ENCODE assay signal across 10 cellular contexts in genomic region chr17:40071720-40072480, GRCh38. TPM values are rescaled to one million over a fixed set of nuclear protein-coding genes. Genes with fewer than 3 reads are reported as not detected.
DNase-seq lines count a peak whose midpoint lies in the region; ATAC-seq and TF ChIP-seq lines count a peak whose summit lies in the region.
"Had no signal": no experiment of that assay in that cellular context is flagged by ENCODE, and none has a peak within 500 bp of the region (broad histone marks: within the 10 kb centered on the region; RNA-seq: fewer than 3 reads in every experiment).

No MANE protein-coding gene starts in this region.

- H3K79me2 ChIP-seq in SK-N-SH (ENCODE audit: insufficient read depth) (peaks cover 40% of the 10 kb centered on the region; the same call in 1 of the 2 replicates), MM.1S (ENCODE audit: low read length) (no peaks in the 10 kb centered on the region)

- POLR2A ChIA-PET in activated CD8-positive, alpha-beta T cell treated with anti-CD3 and anti-CD28 coated beads for 36 hours (lab: Charles Lee) = interaction anchor here (1.0 to 1.1 kb wide), 2 partner anchors 14 to 31 kb away, joined by 3 read pairs; no protein-coding TSS in a partner anchor
- POLR2A ChIA-PET in activated CD8-positive, alpha-beta T cell treated with anti-CD3 and anti-CD28 coated beads, Interleukin-2, amount 10 ng/mL, durations not matched to agents 7 days and 5 days (lab: Charles Lee) = no interaction called here
- POLR2A ChIA-PET in SK-N-SH (lab: Yijun Ruan, JAX) = no interaction called here

- H2AFZ ChIP-seq in SK-N-SH (ENCODE audit: low read depth) = no peak overlapping the region
- no peak overlapping the region for H2AFZ ChIP-seq in MM.1S (ENCODE audit: low read length)

- H3K4me1 ChIP-seq in SK-N-SH (ENCODE audit: control insufficient read depth in 1 of 2, insufficient read depth in 2 of 2, low read depth in 1 of 2, low read length in 1 of 2) (peaks cover 57 to 83% of the 10 kb centered on the region in 2 experiments; a peak in 3 of 4 replicates), heart left ventricle (peaks cover 46 to 100% (median 95%) of the 10 kb centered on the region in 12 donors), MM.1S (ENCODE audit: low read length) (peaks cover 24% of the 10 kb centered on the region)

- H3K9me3 ChIP-seq in SK-N-SH = no peaks in the 10 kb centered on the region
- no peaks in the 10 kb centered on the region for H3K9me3 ChIP-seq in heart left ventricle
- H3K9me3 ChIP-seq in MM.1S (replicated peaks; ENCODE audit: insufficient read depth, low read length) = no peaks in the 10 kb centered on the region

- TF ChIP-seq RAD21 in SK-N-SH (IDR thresholded peaks at IDR 0.05; ENCODE audit: low read length) = no peak

- H3K9me3 Mint-ChIP-seq in activated CD8-positive, alpha-beta T cell treated with anti-CD3 and anti-CD28 coated beads for 36 hours = no peaks in the 10 kb centered on the region
- H3K9me3 Mint-ChIP-seq in activated CD8-positive, alpha-beta T cell treated with anti-CD3 and anti-CD28 coated beads, Interleukin-2, amount 10 ng/mL, durations not matched to agents 7 days and 5 days (ENCODE audit: insufficient read depth) = no peaks in the 10 kb centered on the region

- CTCF ChIA-PET in activated CD8-positive, alpha-beta T cell treated with anti-CD3 and anti-CD28 coated beads for 36 hours (lab: Charles Lee) = interaction anchor here (0.8 to 6.9 kb wide), 4 partner anchors 10 to 14 kb away, joined by 3 to 168 read pairs (median 14); partner anchors contain the start of gene THRA
- CTCF ChIA-PET in activated CD8-positive, alpha-beta T cell treated with anti-CD3 and anti-CD28 coated beads, Interleukin-2, amount 10 ng/mL, durations not matched to agents 7 days and 5 days (lab: Charles Lee) = interaction anchor here (1.2 kb wide), 1 partner anchor 10 kb away, joined by 3 read pairs; no protein-coding TSS in a partner anchor
- CTCF ChIA-PET in SK-N-SH (lab: Yijun Ruan, JAX) = interaction anchor here (1.2 to 9.3 kb wide), 9 partner anchors 8 to 369 kb away, joined by 3 to 160 read pairs (median 3); partner anchors contain the start of gene THRA

- H3K4me3 Mint-ChIP-seq in activated CD8-positive, alpha-beta T cell treated with anti-CD3 and anti-CD28 coated beads for 36 hours = no peak overlapping the region
- no peak overlapping the region for H3K4me3 Mint-ChIP-seq in activated CD8-positive, alpha-beta T cell treated with anti-CD3 and anti-CD28 coated beads, Interleukin-2, amount 10 ng/mL, durations not matched to agents 7 days and 5 days

- WGBS in SK-N-SH (ENCODE audit: low lambda C conversion rate) = 23% methylated on average over 6 of the region's 12 CpGs
- WGBS in heart left ventricle, 4 donors = 8 to 28% (median 25%) methylated on average over 5 to 12 of the region's 12 CpGs

- H3K27ac Mint-ChIP-seq in activated CD8-positive, alpha-beta T cell treated with anti-CD3 and anti-CD28 coated beads for 36 hours = peak overlapping the region; percentile 42
- H3K27ac Mint-ChIP-seq in activated CD8-positive, alpha-beta T cell treated with anti-CD3 and anti-CD28 coated beads, Interleukin-2, amount 10 ng/mL, durations not matched to agents 7 days and 5 days = no peak overlapping the region

- no peak for TF ChIP-seq POLR2A in heart left ventricle (IDR thresholded peaks at IDR 0.05)

- H3K36me3 ChIP-seq in SK-N-SH (replicated peaks in 1 of 2; ENCODE audit: control insufficient read depth in 1 of 2, insufficient read depth in 2 of 2, low read length in 1 of 2) (no peaks in the 10 kb centered on the region), heart left ventricle (peaks cover 0 to 19% (median 9%) of the 10 kb centered on the region in 9 donors), MM.1S (replicated peaks; ENCODE audit: insufficient read depth, low read length) (no peaks in the 10 kb centered on the region)

- H3K27me3 Mint-ChIP-seq in activated CD8-positive, alpha-beta T cell treated with anti-CD3 and anti-CD28 coated beads for 36 hours = no peaks in the 10 kb centered on the region
- no peaks in the 10 kb centered on the region for H3K27me3 Mint-ChIP-seq in activated CD8-positive, alpha-beta T cell treated with anti-CD3 and anti-CD28 coated beads, Interleukin-2, amount 10 ng/mL, durations not matched to agents 7 days and 5 days (ENCODE audit: low read depth)

- H3K27ac ChIP-seq in SK-N-SH (ENCODE audit: low read depth in 2 of 2, low read length in 1 of 2) = peak overlapping the region; percentile 51 to 93
- peak overlapping the region; percentile 79 to 100 (median 95) for H3K27ac ChIP-seq in heart left ventricle
- H3K27ac ChIP-seq in MM.1S (ENCODE audit: low read length) = no peak overlapping the region

- no peak overlapping the region for H3K9ac ChIP-seq in SK-N-SH
- H3K9ac ChIP-seq in MM.1S (ENCODE audit: low read length) = no peak overlapping the region

- H3K27me3 ChIP-seq in SK-N-SH (ENCODE audit: insufficient read depth) (no peaks in the 10 kb centered on the region), heart left ventricle (no peaks in the 10 kb centered on the region), MM.1S (replicated peaks; ENCODE audit: insufficient read depth, low read length) (no peaks in the 10 kb centered on the region)

- no peak for TF ChIP-seq EP300 in SK-N-SH (IDR thresholded peaks at IDR 0.05; ENCODE audit: borderline replicate concordance in 1 of 2, low read depth in 1 of 2, low read length in 1 of 2)

- H3K4me3 ChIP-seq in SK-N-SH (ENCODE audit: low read depth in 2 of 2, low read length in 1 of 2) (no peak overlapping the region), heart left ventricle (peak overlapping the region in 10 of 12 donors; percentile 5 to 54 (median 34)), MM.1S (ENCODE audit: low read length) (no peak overlapping the region)

- H3K36me3 Mint-ChIP-seq in activated CD8-positive, alpha-beta T cell treated with anti-CD3 and anti-CD28 coated beads for 36 hours (ENCODE audit: low read depth) = no peaks in the 10 kb centered on the region
- H3K36me3 Mint-ChIP-seq in activated CD8-positive, alpha-beta T cell treated with anti-CD3 and anti-CD28 coated beads, Interleukin-2, amount 10 ng/mL, durations not matched to agents 7 days and 5 days (ENCODE audit: low read depth) = no peaks in the 10 kb centered on the region

- H3K4me1 Mint-ChIP-seq in activated CD8-positive, alpha-beta T cell treated with anti-CD3 and anti-CD28 coated beads for 36 hours (ENCODE audit: low read depth) = peaks cover 67% of the 10 kb centered on the region
- H3K4me1 Mint-ChIP-seq in activated CD8-positive, alpha-beta T cell treated with anti-CD3 and anti-CD28 coated beads, Interleukin-2, amount 10 ng/mL, durations not matched to agents 7 days and 5 days (ENCODE audit: low read depth) = peaks cover 48% of the 10 kb centered on the region

- H3K4me2 ChIP-seq in SK-N-SH (peak overlapping the region; percentile 76; the same call in 1 of the 2 replicates), MM.1S (ENCODE audit: low read depth, low read length) (no peak overlapping the region)

- no peak for DNase-seq in activated CD8-positive, alpha-beta T cell treated with anti-CD3 and anti-CD28 coated beads for 36 hours
- DNase-seq in activated CD8-positive, alpha-beta T cell treated with anti-CD3 and anti-CD28 coated beads, Interleukin-2, amount 10 ng/mL, durations not matched to agents 7 days and 5 days = no peak
- peak; percentile 79 for DNase-seq in SK-N-SH
- peak; percentile 68 to 90 (median 83) for DNase-seq in heart left ventricle
- peak; percentile 88 for DNase-seq in sciatic nerve (ENCODE audit: low spot score)
- DNase-seq in MM.1S = no peak

- TF ChIP-seq CTCF in activated CD8-positive, alpha-beta T cell treated with anti-CD3 and anti-CD28 coated beads for 36 hours (IDR thresholded peaks at IDR 0.05) = no peak
- TF ChIP-seq CTCF in SK-N-SH (IDR thresholded peaks at IDR 0.05) = no peak
- TF ChIP-seq CTCF in heart left ventricle (IDR thresholded peaks at IDR 0.05) = no peak
- TF ChIP-seq CTCF in MM.1S (IDR thresholded peaks at IDR 0.05; ENCODE audit: low read length) = no peak

- ATAC-seq in activated CD8-positive, alpha-beta T cell treated with anti-CD3 and anti-CD28 coated beads for 36 hours = no peak
- no peak for ATAC-seq in activated CD8-positive, alpha-beta T cell treated with anti-CD3 and anti-CD28 coated beads, Interleukin-2, amount 10 ng/mL, durations not matched to agents 7 days and 5 days
- ATAC-seq in heart left ventricle (peak; percentile 33 to 57 (median 46)), sciatic nerve (peak; percentile 7), HG03045 (IDR thresholded peaks at IDR 0.05; ENCODE audit: unreplicated experiment) (no peak), HG02610 (IDR thresholded peaks at IDR 0.05; ENCODE audit: unreplicated experiment) (no peak)

- H4K20me1 ChIP-seq in SK-N-SH (ENCODE audit: insufficient read depth) = 0 out of 2 replicates have a peak, but pooled peaks cover 3% of the 10 kb centered on the region
- no peaks in the 10 kb centered on the region for H4K20me1 ChIP-seq in MM.1S (ENCODE audit: insufficient read depth, low read length)

- H3F3A ChIP-seq in SK-N-SH (replicated peaks; ENCODE audit: insufficient read depth) (peaks cover 14% of the 10 kb centered on the region), MM.1S (ENCODE audit: insufficient read depth, low read length) (peaks cover 5% of the 10 kb centered on the region; the same call in 1 of the 2 replicates)

- intact Hi-C loops in activated CD8-positive, alpha-beta T cell treated with anti-CD3 and anti-CD28 coated beads for 36 hours (cut with micrococcal nuclease) = no loop called here
- intact Hi-C loops in heart left ventricle (cut with DNase I) = no loop called here
- intact Hi-C loops in sciatic nerve (cut with DNase I) = no loop called here

- no peaks in the 10 kb centered on the region for H3K9me2 ChIP-seq in SK-N-SH
- H3K9me2 ChIP-seq in MM.1S (replicated peaks; ENCODE audit: insufficient read depth, low read length) = no peaks in the 10 kb centered on the region

RNA-seq across cellular contexts. Expression of gene THRA, which starts 9.1 kb away (rescaled TPM):
- total RNA-seq in activated CD8-positive, alpha-beta T cell treated with anti-CD3 and anti-CD28 coated beads for 36 hours = 10 to 100 TPM; 11.1 to 13.8 TPM
- 1 to 10 TPM; 8.7 to 9.7 TPM for total RNA-seq in activated CD8-positive, alpha-beta T cell treated with anti-CD3 and anti-CD28 coated beads, Interleukin-2, amount 10 ng/mL, durations not matched to agents 7 days and 5 days
- polyA plus RNA-seq in SK-N-SH (2012; rRNA removed) (20.1 and 23.1 TPM in 2 replicates), heart left ventricle (10 to 100 TPM; 50.6 to 56.2 TPM)
- polyA plus RNA-seq in SK-N-SH (2012; cell fraction: cytosol; rRNA removed) = 13.0 and 18.1 TPM in 2 replicates
- 13.7 and 14.4 TPM in 2 replicates for polyA plus RNA-seq in SK-N-SH (2012; cell fraction: nucleus; rRNA removed)
- total RNA-seq in heart left ventricle (100 to 1,000 TPM in 1 of 9 donors, 10 to 100 TPM in 8; 63.2 to 105 (median 73.2) TPM), sciatic nerve (72.0 TPM)

RNA-seq across cellular contexts. Expression of gene MED24, which starts 17.7 kb away (rescaled TPM):
- total RNA-seq in activated CD8-positive, alpha-beta T cell treated with anti-CD3 and anti-CD28 coated beads for 36 hours = 10 to 100 TPM; 90.2 to 96.4 TPM
- total RNA-seq in activated CD8-positive, alpha-beta T cell treated with anti-CD3 and anti-CD28 coated beads, Interleukin-2, amount 10 ng/mL, durations not matched to agents 7 days and 5 days = 10 to 100 TPM; 93.4 to 96.7 TPM
- polyA plus RNA-seq in SK-N-SH (2012; rRNA removed) (62.8 and 64.5 TPM in 2 replicates), heart left ventricle (10 to 100 TPM; 52.7 to 61.8 TPM)
- 32.9 and 39.9 TPM in 2 replicates for polyA plus RNA-seq in SK-N-SH (2012; cell fraction: cytosol; rRNA removed)
- polyA plus RNA-seq in SK-N-SH (2012; cell fraction: nucleus; rRNA removed) = 178 and 231 TPM in 2 replicates
- total RNA-seq in heart left ventricle (10 to 100 TPM; 51.1 to 75.4 (median 58.3) TPM), sciatic nerve (74.7 TPM)

RNA-seq across cellular contexts. Expression of gene NR1D1, which starts 28.5 kb away (rescaled TPM):
- 1 to 10 TPM; 6.0 to 6.5 TPM for total RNA-seq in activated CD8-positive, alpha-beta T cell treated with anti-CD3 and anti-CD28 coated beads for 36 hours
- total RNA-seq in activated CD8-positive, alpha-beta T cell treated with anti-CD3 and anti-CD28 coated beads, Interleukin-2, amount 10 ng/mL, durations not matched to agents 7 days and 5 days = 1 to 10 TPM; 4.1 to 4.9 TPM
- polyA plus RNA-seq in SK-N-SH (2012; rRNA removed) (2.1 and 6.5 TPM in 2 replicates), heart left ventricle (10 to 100 TPM in 1 of 2 donors, 1 to 10 TPM in 1; 6.1 to 20.2 TPM)
- 3.9 and 6.0 TPM in 2 replicates for polyA plus RNA-seq in SK-N-SH (2012; cell fraction: cytosol; rRNA removed)
- 16.9 and 17.9 TPM in 2 replicates for polyA plus RNA-seq in SK-N-SH (2012; cell fraction: nucleus; rRNA removed)
- total RNA-seq in heart left ventricle (10 to 100 TPM in 6 of 9 donors, 1 to 10 TPM in 3; 5.8 to 36.1 (median 21.8) TPM), sciatic nerve (69.8 TPM)

RNA-seq across cellular contexts. Expression of gene MSL1, which starts 49.9 kb away (rescaled TPM):
- total RNA-seq in activated CD8-positive, alpha-beta T cell treated with anti-CD3 and anti-CD28 coated beads for 36 hours = 10 to 100 TPM; 69.0 to 70.1 TPM
- total RNA-seq in activated CD8-positive, alpha-beta T cell treated with anti-CD3 and anti-CD28 coated beads, Interleukin-2, amount 10 ng/mL, durations not matched to agents 7 days and 5 days = 10 to 100 TPM; 80.5 to 83.2 TPM
- polyA plus RNA-seq in SK-N-SH (2012; rRNA removed) (30.2 and 39.8 TPM in 2 replicates), heart left ventricle (10 to 100 TPM; 32.2 to 54.7 TPM)
- 32.5 and 37.5 TPM in 2 replicates for polyA plus RNA-seq in SK-N-SH (2012; cell fraction: cytosol; rRNA removed)
- polyA plus RNA-seq in SK-N-SH (2012; cell fraction: nucleus; rRNA removed) = 55.2 and 97.3 TPM in 2 replicates
- total RNA-seq in heart left ventricle (10 to 100 TPM; 32.0 to 54.1 (median 45.1) TPM), sciatic nerve (108 TPM)

RNA-seq across cellular contexts. Expression of gene CSF3, which starts 56.7 kb away (rescaled TPM):
- total RNA-seq in activated CD8-positive, alpha-beta T cell treated with anti-CD3 and anti-CD28 coated beads for 36 hours = not detected
- total RNA-seq in activated CD8-positive, alpha-beta T cell treated with anti-CD3 and anti-CD28 coated beads, Interleukin-2, amount 10 ng/mL, durations not matched to agents 7 days and 5 days = not detected
- not detected in 2 replicates for polyA plus RNA-seq in SK-N-SH (2012; rRNA removed)
- 0.03 TPM in 1 of 2 replicates, not detected in the other for polyA plus RNA-seq in SK-N-SH (2012; cell fraction: cytosol; rRNA removed)
- polyA plus RNA-seq in SK-N-SH (2012; cell fraction: nucleus; rRNA removed) = not detected in 2 replicates
- 1 to 10 TPM in 1 of 9 donors, under 1 TPM in 1, not detected in 7; 0.80 to 1.3 TPM for total RNA-seq in heart left ventricle
- under 1 TPM; 0.14 to 0.46 TPM for polyA plus RNA-seq in heart left ventricle
- total RNA-seq in sciatic nerve = 2.3 TPM
- total RNA-seq: T-helper 1 cell treated with Interleukin-12 subunit alpha and Interleukin-12 subunit beta and Interleukin-4 antibody, amounts not matched to agents 30 ng/mL and 1 ng/mL, for 36 hours had no signal
- polyA plus RNA-seq: BJ had no signal

Comparison
In these comparisons a context has a peak if more than half of its experiments do, and no peak if none do; other contexts are left out.
1. ATAC-seq: peak in heart left ventricle (4 of 4) and sciatic nerve (single experiment); none in activated CD8-positive, alpha-beta T cell treated with anti-CD3 and anti-CD28 coated beads for 36 hours (single experiment), activated CD8-positive, alpha-beta T cell treated with anti-CD3 and anti-CD28 coated beads, Interleukin-2, amount 10 ng/mL, durations not matched to agents 7 days and 5 days (single experiment), HG03045 (single experiment) and HG02610 (single experiment).
2. DNase-seq: peak in SK-N-SH (single experiment), heart left ventricle (5 of 5) and sciatic nerve (single experiment); none in activated CD8-positive, alpha-beta T cell treated with anti-CD3 and anti-CD28 coated beads for 36 hours (single experiment), activated CD8-positive, alpha-beta T cell treated with anti-CD3 and anti-CD28 coated beads, Interleukin-2, amount 10 ng/mL, durations not matched to agents 7 days and 5 days (single experiment) and MM.1S (single experiment).
3. H3K4me3 ChIP-seq: peak in heart left ventricle (10 of 12); none in SK-N-SH (0 of 2) and MM.1S (single experiment).